34 cellular contexts compared by ENCODE assay signal in the genomic region with DNA sequence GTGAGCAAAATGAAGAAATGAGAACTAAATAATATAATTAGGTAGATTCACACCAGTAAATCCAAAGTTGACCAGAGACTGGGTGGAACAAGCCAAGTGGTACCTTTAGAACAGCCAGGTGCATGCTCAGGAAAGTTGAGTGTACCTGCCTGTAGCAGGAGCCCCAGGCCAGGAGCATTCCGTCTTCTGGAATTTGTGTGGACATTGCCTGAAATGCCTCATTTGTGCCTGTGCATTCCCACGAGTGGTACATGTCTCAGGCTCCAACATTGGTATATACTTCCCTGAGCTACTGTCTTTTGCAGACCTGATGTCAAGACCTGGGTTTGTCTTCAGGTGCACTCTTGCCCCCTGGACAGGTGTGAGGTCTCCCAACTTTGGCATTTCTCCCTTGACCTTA.
"Had no signal": no experiment of that assay in that cellular context is flagged by ENCODE, and none has a peak within 500 bp of the region (broad histone marks: within the 10 kb centered on the region; RNA-seq: fewer than 3 reads in every experiment).

No MANE protein-coding gene starts in this region.

- H3K27ac ChIP-seq: KMS-11 had no signal

- H3K4me3 ChIP-seq: MG63 had no signal

- H3K9ac ChIP-seq: KMS-11 had no signal

- H3K9me3 ChIP-seq: MG63 had no signal

- DNase-seq: Karpas-422, Kasumi-1, KG1, MG63, MM.1S, MV-4-11, NCI-H1048, NCI-H1092, NCI-H1092 treated with DMSO at 0.1 percent for 48 hours, NCI-H1105, NCI-H1105 treated with DMSO at 0.1 percent for 48 hours, NCI-H1417, NCI-H1417 treated with DMSO at 0.1 percent for 48 hours, NCI-H1436, NCI-H1436 treated with DMSO at 0.1 percent for 48 hours, NCI-H146, NCI-H1694, NCI-H1694 treated with DMSO at 0.1 percent for 48 hours, NCI-H187, NCI-H187 treated with DMSO at 0.1 percent for 48 hours, NCI-H1930, NCI-H2029, NCI-H2029 treated with DMSO at 0.1 percent for 48 hours, NCI-H2081, NCI-H2081 treated with DMSO at 0.1 percent for 48 hours, NCI-H2107, NCI-H2171, NCI-H2171 treated with DMSO at 0.1 percent for 48 hours, NCI-H2227 treated with DMSO at 0.1 percent for 48 hours, NCI-H226, NCI-H345, NCI-H446, NCI-H446 treated with DMSO at 0.1 percent for 48 hours had no signal

- H3K4me2 ChIP-seq: KMS-11 had no signal

- H3K36me3 ChIP-seq: MG63 had no signal
